29 cellular contexts compared by ENCODE assay signal in the genomic region with DNA sequence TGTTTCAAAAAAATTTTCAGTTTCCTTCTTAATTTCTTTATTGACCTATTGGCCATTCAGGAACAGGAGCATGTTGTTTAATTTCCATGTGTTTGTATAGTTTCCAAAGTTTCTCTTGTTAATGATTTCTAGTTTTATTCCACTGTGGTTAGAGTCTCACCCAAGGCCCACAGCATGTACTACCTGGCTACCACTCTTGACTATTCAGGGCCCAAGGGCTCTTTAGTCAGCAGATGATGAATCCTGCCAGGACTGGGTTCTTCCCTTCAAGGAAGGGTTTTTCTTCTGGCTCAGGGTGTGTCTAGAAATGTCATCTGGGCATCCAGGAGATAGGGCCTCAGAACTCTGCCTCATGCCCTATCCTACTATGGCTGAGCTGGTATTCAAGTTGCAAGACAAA.
"Had no signal": no experiment of that assay in that cellular context is flagged by ENCODE, and none has a peak within 500 bp of the region (broad histone marks: within the 10 kb centered on the region; RNA-seq: fewer than 3 reads in every experiment).

No MANE protein-coding gene starts in this region.

- ATAC-seq: activated CD8-positive, alpha-beta T cell treated with anti-CD3 and anti-CD28 coated beads for 36 hours; activated naive CD8-positive, alpha-beta T cell treated with anti-CD3 and anti-CD28 coated beads, Interleukin-2, amount 50 U/mL, for 24 hours; activated T-cell treated with anti-CD3 and anti-CD28 coated beads, Interleukin-2, amount 50 U/mL, for 4 hours; activated T-cell treated with anti-CD3 and anti-CD28 coated beads, Interleukin-2, amount 50 U/mL, for 72 hours; activated T-helper 17 cell treated with anti-CD3 and anti-CD28 coated beads, Interleukin-2, amount 50 U/mL, for 72 hours had no signal

- H3K27ac ChIP-seq: VCaP had no signal

- H3K4me3 ChIP-seq: ascending aorta had no signal

- H3K36me3 ChIP-seq: ascending aorta had no signal

- DNase-seq: activated B cell treated with CpG ODN at 0.5 μM for 24 hours; activated CD4-positive, alpha-beta memory T cell treated with anti-CD3 and anti-CD28 coated beads for 36 hours; activated CD4-positive, alpha-beta T cell treated with anti-CD3 and anti-CD28 coated beads for 4 hours; activated CD4-positive, alpha-beta T cell treated with anti-CD3 and anti-CD28 coated beads, Interleukin-2, amount 10 ng/mL, durations not matched to agents 24 days and 14 days; activated CD4-positive, alpha-beta T cell treated with anti-CD3 and anti-CD28 coated beads, Interleukin-2, amount 50 U/mL, for 1 hour; activated CD4-positive, alpha-beta T cell treated with anti-CD3 and anti-CD28 coated beads, Interleukin-2, amount 50 U/mL, for 4 hours; activated CD4-positive, CD25-positive, alpha-beta regulatory T cell treated with anti-CD3 and anti-CD28 coated beads, Interleukin-2, amount 50 U/mL, for 72 hours; activated CD8-positive, alpha-beta memory T cell treated with anti-CD3 and anti-CD28 coated beads, Interleukin-2, amount 50 U/mL, for 4 hours; activated CD8-positive, alpha-beta T cell treated with anti-CD3 and anti-CD28 coated beads for 36 hours; activated gamma-delta T cell; activated naive CD4-positive, alpha-beta T cell treated with anti-CD3 and anti-CD28 coated beads, Interleukin-2, amount 10 ng/mL, durations not matched to agents 7 days and 5 days; activated naive CD4-positive, alpha-beta T cell treated with Interleukin-2 at 50 U/mL for 16 hours; activated naive CD8-positive, alpha-beta T cell treated with anti-CD3 and anti-CD28 coated beads, Interleukin-2, amount 10 ng/mL, durations not matched to agents 7 days and 5 days; activated naive CD8-positive, alpha-beta T cell treated with anti-CD3 and anti-CD28 coated beads, Interleukin-2, amount 50 U/mL, for 24 hours; activated T-cell treated with anti-CD3 and anti-CD28 coated beads for 4 hours; activated T-cell treated with anti-CD3 and anti-CD28 coated beads, Interleukin-2, amount 50 U/mL, for 1 hour; activated T-cell treated with anti-CD3 and anti-CD28 coated beads, Interleukin-2, amount 50 U/mL, for 4 hours; activated T-cell treated with anti-CD3 and anti-CD28 coated beads, Interleukin-2, amount 50 U/mL, for 72 hours; amygdala; anterior cingulate cortex; central memory CD4-positive, alpha-beta T cell; SW 1271; T-helper 1 cell; T-helper 2 cell; T-helper 9 cell had no signal

- FAIRE-seq: TTC549 had no signal

- H3K27me3 ChIP-seq: ascending aorta had no signal
